ENCODE assay signal across 9 cellular contexts in the genomic region with DNA sequence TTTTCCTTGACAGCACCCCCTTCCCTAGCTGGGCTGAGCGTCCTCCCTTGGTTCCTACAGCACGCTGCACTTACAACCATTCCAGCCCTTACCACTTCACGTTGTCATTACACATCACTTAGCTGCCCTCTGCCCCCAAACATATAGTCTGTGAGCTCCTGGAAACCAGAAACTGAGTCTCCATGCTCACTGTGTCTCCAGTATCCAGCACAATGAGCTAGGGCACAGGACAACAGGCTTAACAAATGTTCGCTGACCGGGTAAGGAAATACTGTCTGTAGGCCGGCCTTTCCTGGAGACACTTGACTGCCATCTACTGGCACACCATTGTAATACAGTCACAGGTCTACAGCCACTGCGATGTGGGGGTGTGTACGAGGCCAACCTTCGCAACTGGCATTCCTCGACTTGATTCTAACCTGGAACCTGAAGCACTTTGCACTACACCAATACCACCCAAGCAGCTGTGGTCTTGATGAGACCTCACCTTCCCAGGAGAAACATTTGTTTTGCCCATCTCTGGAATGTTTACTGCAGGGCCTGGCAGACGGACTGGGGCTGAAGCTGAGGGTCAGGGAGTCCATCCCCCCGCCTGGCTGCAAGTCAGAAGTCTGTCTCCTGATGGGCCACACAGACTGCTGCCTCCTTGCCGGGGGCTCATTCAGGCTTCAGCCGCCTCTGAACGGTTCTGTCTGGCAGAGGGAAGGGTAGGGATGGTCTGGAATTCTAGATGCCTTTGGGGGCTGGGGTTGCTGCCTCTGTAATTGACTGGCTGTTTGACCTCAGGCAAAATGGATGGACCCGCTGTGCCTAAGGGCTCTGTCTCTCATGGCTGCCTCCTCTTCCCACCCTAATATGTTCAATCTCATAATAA.
DNase-seq lines count a peak whose midpoint lies in the region; ATAC-seq and TF ChIP-seq lines count a peak whose summit lies in the region.
"Had no signal": no experiment of that assay in that cellular context is flagged by ENCODE, and none has a peak within 500 bp of the region (broad histone marks: within the 10 kb centered on the region; RNA-seq: fewer than 3 reads in every experiment).

No MANE protein-coding gene starts in this region.

- 36% methylated on average over 16 of the region's 16 CpGs for WGBS in right cardiac atrium

- intact Hi-C loops in ascending aorta (cut with DNase I): loop anchor here (1.0 to 2.0 kb wide), 3 partner anchors 185 to 457 kb away; a partner anchor contains a TSS
- intact Hi-C loops in right cardiac atrium (cut with DNase I): loop anchor here in 3 of 4 donors (5.0 kb wide), 3 partner anchors 59 to 459 kb away; a partner anchor contains a TSS

- TF ChIP-seq CTCF in RWPE1 (conservative IDR thresholded peaks at IDR 0.05; ENCODE audit: low read depth): no peak; the same call in 1 of the 2 replicates
- TF ChIP-seq CTCF in ascending aorta (IDR thresholded peaks at IDR 0.05): peak; percentile 70 to 85 (median 82)

- H3K9me3 ChIP-seq in ascending aorta (no peaks in the 10 kb centered on the region), right cardiac atrium (ENCODE audit: control insufficient read depth, low read length) (no peaks in the 10 kb centered on the region)

- H3K27ac ChIP-seq in RWPE1 (peak overlapping the region; percentile 70), ascending aorta (no peak overlapping the region), right cardiac atrium (ENCODE audit: low read length) (no peak overlapping the region)

- H3K4me3 ChIP-seq in ascending aorta: no peak overlapping the region
- H3K4me3 ChIP-seq in right cardiac atrium (ENCODE audit: low read length): no peak overlapping the region

- no peaks in the 10 kb centered on the region for H3K27me3 ChIP-seq in ascending aorta
- H3K27me3 ChIP-seq in right cardiac atrium (ENCODE audit: control insufficient read depth, insufficient read depth): no peaks in the 10 kb centered on the region

- H3K4me1 ChIP-seq in ascending aorta (no peaks in the 10 kb centered on the region), right cardiac atrium (ENCODE audit: control insufficient read depth, insufficient read depth, low read length) (no peaks in the 10 kb centered on the region)

- ATAC-seq in right cardiac atrium (peak; percentile 95 to 96), GM19023 (IDR thresholded peaks at IDR 0.05; ENCODE audit: unreplicated experiment) (no peak), GM18858 (IDR thresholded peaks at IDR 0.05; ENCODE audit: unreplicated experiment) (no peak)
- ATAC-seq: T-helper 17 cell had no signal

- CTCF ChIA-PET in RWPE1 (lab: Yijun Ruan, JAX): interaction anchor here (0.5 to 0.7 kb wide), 6 partner anchors 143 to 1287 kb away, joined by 3 to 4 read pairs (median 3); no protein-coding TSS in a partner anchor

- POLR2A ChIA-PET in RWPE1 (lab: Yijun Ruan, JAX; ENCODE audit: low non-redundant PET): no interaction called here

- no peaks in the 10 kb centered on the region for H3K36me3 ChIP-seq in ascending aorta

- DNase-seq in D341Med (ENCODE audit: low spot score): peak; percentile 80
- peak; percentile 63 for DNase-seq in HuH-7.5 (ENCODE audit: low spot score)
- peak; percentile 59 for DNase-seq in RWPE1 (ENCODE audit: low spot score)
- peak in 1 of 2 donors; percentile 85 for DNase-seq in ascending aorta (ENCODE audit: low spot score in 2 of 2)
- DNase-seq in right cardiac atrium: peak; percentile 57 to 73 (median 67)
- DNase-seq in renal cortical epithelial cell (ENCODE audit: low read depth): peak; percentile 62

Comparison
In these comparisons a context has a peak if more than half of its experiments do, and no peak if none do; other contexts are left out.
1. ATAC-seq: peak in right cardiac atrium (2 of 2); none in GM19023 (single experiment) and GM18858 (single experiment).